24 cellular contexts compared by ENCODE assay signal in genomic region chr2:111970453-111970852, GRCh38.
DNase-seq lines count a peak whose midpoint lies in the region; ATAC-seq, FAIRE-seq and TF ChIP-seq lines count a peak whose summit lies in the region.
"Had no signal": no experiment of that assay in that cellular context is flagged by ENCODE, and none has a peak within 500 bp of the region (broad histone marks: within the 10 kb centered on the region; RNA-seq: fewer than 3 reads in every experiment).

No MANE protein-coding gene starts in this region.

- no peaks in the 10 kb centered on the region for H3K27me3 ChIP-seq in ascending aorta
- H3K27me3 ChIP-seq in tibial artery, result no peaks in the 10 kb centered on the region
- H3K27me3 ChIP-seq: BE2C, BLaER1 had no signal

- H3K4me3 ChIP-seq in ascending aorta (no peak overlapping the region), tibial artery (no peak overlapping the region)
- H3K4me3 ChIP-seq: BLaER1 had no signal

- DNase-seq in WTC11 (ENCODE audit: low spot score) (no peak), ascending aorta (ENCODE audit: low spot score in 2 of 2) (no peak), tibial artery (no peak), glutamatergic neuron (no peak), RCC 7860 (ENCODE audit: low spot score) (no peak)
- DNase-seq: 8988T; ACHN; BE2C; C1 segment of cervical spinal cord; CD4-positive, alpha-beta memory T cell; CD4-positive, CD25-positive, alpha-beta regulatory T cell; CD8-positive, alpha-beta memory T cell; COR-L47; DMS 273 treated with DMSO at 0.1 percent for 48 hours; DMS153; DMS53; DMS79 treated with DMSO at 0.1 percent for 48 hours; GF-D8 had no signal

- peaks cover 10 to 37% of the 10 kb centered on the region in 2 donors for H3K4me1 ChIP-seq in ascending aorta
- H3K4me1 ChIP-seq in tibial artery, result peaks cover 4 to 64% (median 26%) of the 10 kb centered on the region in 4 donors
- H3K4me1 ChIP-seq: BE2C had no signal

- FAIRE-seq in RCC 7860 (lab: Jason Lieb, UNC), result no peak
- FAIRE-seq: A204.1, G401.6, GM12891, GM19239 had no signal

- intact Hi-C loops in ascending aorta (cut with DNase I) (no loop called here), tibial artery (cut with DNase I; ENCODE audit: low total_unique reads) (no loop called here)

- H3K4me1 Mint-ChIP-seq in WTC11 (0 out of 2 replicates have a peak, but pooled peaks cover 2% of the 10 kb centered on the region), glutamatergic neuron (ENCODE audit: low read depth, unreplicated experiment) (no peaks in the 10 kb centered on the region)
- H3K4me1 Mint-ChIP-seq: CD4-positive, CD25-positive, alpha-beta regulatory T cell; CD8-positive, alpha-beta memory T cell had no signal

- peak overlapping the region; percentile 86 to 94 for H3K27ac ChIP-seq in ascending aorta
- H3K27ac ChIP-seq in tibial artery, result peak overlapping the region; percentile 66 to 69
- H3K27ac ChIP-seq: BLaER1 had no signal

- H3K9me3 ChIP-seq in ascending aorta (no peaks in the 10 kb centered on the region), tibial artery (no peaks in the 10 kb centered on the region)
- H3K9me3 ChIP-seq: BE2C, BLaER1 had no signal

- CTCF ChIA-PET in WTC11 (lab: Charles Lee), result no interaction called here

- H3K36me3 Mint-ChIP-seq in WTC11 (peaks cover 6% of the 10 kb centered on the region; the same call in 1 of the 2 replicates), glutamatergic neuron (ENCODE audit: unreplicated experiment) (no peaks in the 10 kb centered on the region)
- H3K36me3 Mint-ChIP-seq: CD4-positive, alpha-beta memory T cell; CD4-positive, CD25-positive, alpha-beta regulatory T cell had no signal

- POLR2A ChIA-PET in WTC11 (lab: Charles Lee), result no interaction called here

- no peak for TF ChIP-seq CTCF in WTC11 (IDR thresholded peaks at IDR 0.05)
- TF ChIP-seq CTCF in ascending aorta (IDR thresholded peaks at IDR 0.05), result no peak
- no peak for TF ChIP-seq CTCF in tibial artery (IDR thresholded peaks at IDR 0.05)
- TF ChIP-seq CTCF in glutamatergic neuron (IDR thresholded peaks at IDR 0.05; ENCODE audit: partially characterized antibody, unreplicated experiment), result no peak

- no peak for ATAC-seq in WTC11

- H3K9me3 Mint-ChIP-seq in WTC11 (no peaks in the 10 kb centered on the region), glutamatergic neuron (ENCODE audit: unreplicated experiment) (no peaks in the 10 kb centered on the region)
- H3K9me3 Mint-ChIP-seq: CD4-positive, CD25-positive, alpha-beta regulatory T cell had no signal

- no peak overlapping the region for H3K27ac Mint-ChIP-seq in WTC11
- no peak overlapping the region for H3K27ac Mint-ChIP-seq in glutamatergic neuron (ENCODE audit: unreplicated experiment)
- H3K27ac Mint-ChIP-seq: CD14-positive monocyte; CD4-positive, alpha-beta memory T cell; CD4-positive, CD25-positive, alpha-beta regulatory T cell; CD8-positive, alpha-beta memory T cell had no signal

- no peak overlapping the region for H3K4me3 Mint-ChIP-seq in WTC11
- no peak overlapping the region for H3K4me3 Mint-ChIP-seq in glutamatergic neuron (ENCODE audit: unreplicated experiment)
- H3K4me3 Mint-ChIP-seq: CD14-positive monocyte; CD4-positive, alpha-beta memory T cell; CD4-positive, CD25-positive, alpha-beta regulatory T cell; CD8-positive, alpha-beta memory T cell had no signal

- H3K27me3 Mint-ChIP-seq in WTC11 (ENCODE audit: low read depth), result no peaks in the 10 kb centered on the region
- peaks cover 4% of the 10 kb centered on the region for H3K27me3 Mint-ChIP-seq in glutamatergic neuron (ENCODE audit: unreplicated experiment)

- H3K36me3 ChIP-seq in ascending aorta, result peaks cover 2 to 15% of the 10 kb centered on the region in 2 donors
- H3K36me3 ChIP-seq in tibial artery, result peaks cover 1 to 20% (median 19%) of the 10 kb centered on the region in 3 donors
- H3K36me3 ChIP-seq: BE2C, BLaER1 had no signal

TF ChIP-seq in WTC11, 78 proteins besides CTCF, POLR2A, EP300 and RAD21:
- TF ChIP-seq E2F1 (CRISPR knock-in tag; IDR thresholded peaks at IDR 0.05) (no peak), ZNF263 (CRISPR knock-in tag; IDR thresholded peaks at IDR 0.05; ENCODE audit: low read depth) (0 out of 2 replicates have a peak, but pooled peaks have one; percentile 29)
